1 cellular context compared by ENCODE assay signal in the genomic region with DNA sequence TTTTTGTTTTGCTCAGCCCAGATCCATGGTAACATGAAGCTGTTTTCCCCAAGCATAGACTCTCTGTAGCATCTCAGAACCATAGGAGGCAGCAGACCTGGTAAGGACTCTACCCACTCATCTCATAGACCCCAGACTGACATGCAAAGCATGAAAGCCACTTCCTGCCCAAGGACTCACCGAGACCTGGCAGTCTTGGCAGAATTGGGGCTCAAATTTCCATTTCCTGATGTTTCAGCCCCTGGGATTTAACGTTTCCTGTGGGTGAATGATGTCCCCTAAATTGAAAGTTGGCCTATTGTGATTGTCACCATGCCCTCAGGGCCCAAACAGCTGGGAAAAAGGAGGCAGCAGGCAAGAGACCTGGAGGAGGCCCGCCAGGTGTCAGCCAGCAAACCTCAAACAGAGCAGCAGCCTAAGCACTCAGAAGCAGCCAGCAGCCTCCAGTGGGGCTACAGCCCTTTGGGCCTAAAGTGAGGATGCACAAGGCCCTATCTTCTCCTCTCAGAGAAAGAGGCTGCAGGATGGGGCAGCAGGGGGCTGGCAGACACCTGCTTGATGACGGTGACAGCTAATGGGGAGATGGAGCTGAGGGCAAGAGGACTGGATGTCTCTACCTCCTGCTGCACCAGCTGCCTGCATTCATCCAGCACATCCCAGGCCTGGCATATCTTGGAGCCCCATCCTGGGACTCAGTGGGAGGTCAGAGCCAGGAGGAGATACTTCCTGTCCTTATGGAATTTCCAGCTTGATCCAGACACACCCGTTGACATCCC.
TF ChIP-seq lines count a peak whose summit lies in the region.

No MANE protein-coding gene starts in this region.

TF ChIP-seq in SK-N-SH treated with all-trans-retinoic acid at 6 μM for 48 hours, 23 proteins besides CTCF, POLR2A, EP300 and RAD21 (continued from another document):
- TF ChIP-seq, protein P1, sequence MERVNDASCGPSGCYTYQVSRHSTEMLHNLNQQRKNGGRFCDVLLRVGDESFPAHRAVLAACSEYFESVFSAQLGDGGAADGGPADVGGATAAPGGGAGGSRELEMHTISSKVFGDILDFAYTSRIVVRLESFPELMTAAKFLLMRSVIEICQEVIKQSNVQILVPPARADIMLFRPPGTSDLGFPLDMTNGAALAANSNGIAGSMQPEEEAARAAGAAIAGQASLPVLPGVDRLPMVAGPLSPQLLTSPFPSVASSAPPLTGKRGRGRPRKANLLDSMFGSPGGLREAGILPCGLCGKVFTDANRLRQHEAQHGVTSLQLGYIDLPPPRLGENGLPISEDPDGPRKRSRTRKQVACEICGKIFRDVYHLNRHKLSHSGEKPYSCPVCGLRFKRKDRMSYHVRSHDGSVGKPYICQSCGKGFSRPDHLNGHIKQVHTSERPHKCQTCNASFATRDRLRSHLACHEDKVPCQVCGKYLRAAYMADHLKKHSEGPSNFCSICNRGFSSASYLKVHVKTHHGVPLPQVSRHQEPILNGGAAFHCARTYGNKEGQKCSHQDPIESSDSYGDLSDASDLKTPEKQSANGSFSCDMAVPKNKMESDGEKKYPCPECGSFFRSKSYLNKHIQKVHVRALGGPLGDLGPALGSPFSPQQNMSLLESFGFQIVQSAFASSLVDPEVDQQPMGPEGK (CRISPR knock-in tag; IDR thresholded peaks at IDR 0.05; ENCODE audit: borderline replicate concordance) = no peak
- no peak for TF ChIP-seq ISL1 (CRISPR knock-in tag; IDR thresholded peaks at IDR 0.05)
- no peak for TF ChIP-seq OSR1 (CRISPR knock-in tag; IDR thresholded peaks at IDR 0.05)
TF ChIP-seq in SK-N-SH treated with all-trans-retinoic acid at 6 μM for 48 hours: peak in this region for 0.
